In genomic region chr2:10444463-10444862, GRCh38 we compare ENCODE assay signal across 13 cellular contexts. TPM values are rescaled to one million over a fixed set of nuclear protein-coding genes. Genes with fewer than 3 reads are reported as not detected.
A peak's percentile ranks its signal among the peaks of the same experiment; 100 is the strongest.
DNase-seq lines count a peak whose midpoint lies in the region; ATAC-seq and TF ChIP-seq lines count a peak whose summit lies in the region.
"Had no signal": no experiment of that assay in that cellular context is flagged by ENCODE, and none has a peak within 500 bp of the region (broad histone marks: within the 10 kb centered on the region; RNA-seq: fewer than 3 reads in every experiment).

No MANE protein-coding gene starts in this region.

- H3K9me2 ChIP-seq in OCI-LY7 (ENCODE audit: insufficient read depth, low read length), result no peaks in the 10 kb centered on the region

- peaks cover 63% of the 10 kb centered on the region for H3K4me1 Mint-ChIP-seq in activated naive CD8-positive, alpha-beta T cell treated with anti-CD3 and anti-CD28 coated beads, Interleukin-2, amount 50 U/mL, for 24 hours

- ATAC-seq in activated naive CD8-positive, alpha-beta T cell treated with anti-CD3 and anti-CD28 coated beads, Interleukin-2, amount 50 U/mL, for 24 hours, result peak; percentile 39
- ATAC-seq: left colon had no signal

- H3K4me2 ChIP-seq in OCI-LY7 (ENCODE audit: low read length), result peak overlapping the region; percentile 92

- no peak overlapping the region for H2AFZ ChIP-seq in OCI-LY7 (ENCODE audit: low read length)

- no peaks in the 10 kb centered on the region for H3K27me3 Mint-ChIP-seq in activated naive CD8-positive, alpha-beta T cell treated with anti-CD3 and anti-CD28 coated beads, Interleukin-2, amount 50 U/mL, for 24 hours

- H3K4me3 ChIP-seq in OCI-LY7 (ENCODE audit: low read depth, low read length, poor library complexity, severe bottlenecking), result peak overlapping the region; percentile 88
- H3K4me3 ChIP-seq: testis had no signal

- peak overlapping the region; percentile 76 for H3K27ac Mint-ChIP-seq in activated naive CD8-positive, alpha-beta T cell treated with anti-CD3 and anti-CD28 coated beads, Interleukin-2, amount 50 U/mL, for 24 hours
- H3K27ac Mint-ChIP-seq: HFFc6 had no signal

- no peaks in the 10 kb centered on the region for H3K9me3 ChIP-seq in OCI-LY7 (ENCODE audit: low read length)
- H3K9me3 ChIP-seq: testis had no signal

- H3K4me3 Mint-ChIP-seq in activated naive CD8-positive, alpha-beta T cell treated with anti-CD3 and anti-CD28 coated beads, Interleukin-2, amount 50 U/mL, for 24 hours, result peak overlapping the region; percentile 88
- H3K4me3 Mint-ChIP-seq: HFFc6 had no signal

- CTCF ChIA-PET in OCI-LY7 (lab: Charles Lee; ENCODE audit: unreplicated experiment), result interaction anchor here (1.5 kb wide), 1 partner anchor 9 kb away, joined by 8 read pairs; no protein-coding TSS in a partner anchor

- H3K79me2 ChIP-seq in OCI-LY7 (ENCODE audit: insufficient read depth, low read depth, low read length), result peaks cover 50% of the 10 kb centered on the region

- TF ChIP-seq CTCF in OCI-LY7 (conservative IDR thresholded peaks at IDR 0.05; ENCODE audit: low read length), result no peak

- peaks cover 23% of the 10 kb centered on the region for H3K4me1 ChIP-seq in OCI-LY7 (ENCODE audit: insufficient read depth, low read length, poor library complexity, severe bottlenecking)

- peaks cover 47% of the 10 kb centered on the region for H4K20me1 ChIP-seq in OCI-LY7 (ENCODE audit: insufficient read depth, low read length)

- peak overlapping the region; percentile 74 for H3K27ac ChIP-seq in OCI-LY7 (ENCODE audit: low read depth, low read length, poor library complexity, severe bottlenecking)

- H3K9me3 Mint-ChIP-seq in activated naive CD8-positive, alpha-beta T cell treated with anti-CD3 and anti-CD28 coated beads, Interleukin-2, amount 50 U/mL, for 24 hours, result no peaks in the 10 kb centered on the region

- BruUV-seq in OCI-LY7 (replicated peaks; lab: Mats Ljungman, UMichigan), result no TSS peak

- peak; percentile 76 for DNase-seq in activated CD4-positive, alpha-beta T cell treated with anti-CD3 and anti-CD28 coated beads for 48 hours
- no peak for DNase-seq in activated CD4-positive, alpha-beta T cell treated with anti-CD3 and anti-CD28 coated beads for 1 hour
- DNase-seq in OCI-LY7 (ENCODE audit: low spot score) (no peak), NCI-H510A (lab: John Stamatoyannopoulos, UW) (no peak), DMS79 (lab: John Stamatoyannopoulos, UW) (no peak), NCI-H446 (lab: John Stamatoyannopoulos, UW) (no peak)
- peak; percentile 60 for DNase-seq in activated naive CD8-positive, alpha-beta T cell treated with anti-CD3 and anti-CD28 coated beads, Interleukin-2, amount 50 U/mL, for 24 hours
- peak; percentile 71 for DNase-seq in stimulated activated CD8-positive, alpha-beta memory T cell treated with anti-CD3 and anti-CD28 coated beads, Interleukin-4, amount 100 ng/mL, for 48 hours
- DNase-seq: effector memory CD4-positive, alpha-beta T cell; glutamatergic neuron; HFFc6; left colon; testis had no signal

- intact Hi-C loops in OCI-LY7 (cut with micrococcal nuclease; ENCODE audit: unreplicated experiment), result loop anchor here (10.0 kb wide), 3 partner anchors 400 to 600 kb away; partner anchors contain the start of genes GRHL1, KLF11 and TAF1B

- POLR2A ChIA-PET in OCI-LY7 (lab: Charles Lee), result interaction anchor here (0.7 to 1.4 kb wide), 3 partner anchors 9 to 236 kb away, joined by 4 to 7 read pairs (median 5); no protein-coding TSS in a partner anchor

- peaks cover 75% of the 10 kb centered on the region for H3K36me3 ChIP-seq in OCI-LY7 (ENCODE audit: insufficient read depth, low read length)

- H3K36me3 Mint-ChIP-seq in activated naive CD8-positive, alpha-beta T cell treated with anti-CD3 and anti-CD28 coated beads, Interleukin-2, amount 50 U/mL, for 24 hours (ENCODE audit: low read depth), result peaks cover 68% of the 10 kb centered on the region

RNA-seq across cellular contexts. Expression of gene ODC1, which starts 3.7 kb away (rescaled TPM):
- 273 and 306 TPM in 2 replicates for total RNA-seq in OCI-LY7 (2014; rRNA removed; shearing (Covaris generic))
- 221 and 256 TPM in 2 replicates for total RNA-seq in OCI-LY7 (2022)

Comparison
In these comparisons a context has a peak if more than half of its experiments do, and no peak if none do; other contexts are left out.
1. DNase-seq: peak in activated CD4-positive, alpha-beta T cell treated with anti-CD3 and anti-CD28 coated beads for 48 hours (single experiment), activated naive CD8-positive, alpha-beta T cell treated with anti-CD3 and anti-CD28 coated beads, Interleukin-2, amount 50 U/mL, for 24 hours (single experiment) and stimulated activated CD8-positive, alpha-beta memory T cell treated with anti-CD3 and anti-CD28 coated beads, Interleukin-4, amount 100 ng/mL, for 48 hours (single experiment); none in activated CD4-positive, alpha-beta T cell treated with anti-CD3 and anti-CD28 coated beads for 1 hour (single experiment), OCI-LY7 (single experiment), NCI-H510A (single experiment), DMS79 (single experiment) and NCI-H446 (0 of 2).